ENCODE assay signal across 2 cellular contexts in genomic region chr19:7704280-7705060, GRCh38.
TF ChIP-seq lines count a peak whose summit lies in the region.

No MANE protein-coding gene starts in this region.

TF ChIP-seq in A549, 52 proteins besides CTCF, POLR2A, EP300 and RAD21:
- TF ChIP-seq RNF2 (IDR thresholded peaks at IDR 0.05; ENCODE audit: borderline replicate concordance, low read depth): no peak
- peak; percentile 79 for TF ChIP-seq ZFP36 (IDR thresholded peaks at IDR 0.05; ENCODE audit: borderline replicate concordance, partially characterized antibody)
- TF ChIP-seq HDAC2 (IDR thresholded peaks at IDR 0.05): 0 out of 2 replicates have a peak, but pooled peaks have one; percentile 26

TF ChIP-seq in K562, 482 proteins besides CTCF, POLR2A, EP300 and RAD21:
- TF ChIP-seq ZFP36 (IDR thresholded peaks at IDR 0.05; ENCODE audit: low read depth, low read length, partially characterized antibody) (peak; percentile 90), ZNF184 (CRISPR knock-in tag; IDR thresholded peaks at IDR 0.05) (no peak), EWSR1 (IDR thresholded peaks at IDR 0.05; ENCODE audit: borderline replicate concordance, low read depth, partially characterized antibody) (no peak), SMARCA5 (IDR thresholded peaks at IDR 0.05) (peak; percentile 62), FOXP4 (CRISPR knock-in tag; IDR thresholded peaks at IDR 0.05; ENCODE audit: borderline replicate concordance) (no peak), HDAC2 (IDR thresholded peaks at IDR 0.05) (0 out of 2 replicates have a peak, but pooled peaks have one; percentile 21), ATF4 (CRISPR knock-in tag; IDR thresholded peaks at IDR 0.05) (no peak), KDM1A (IDR thresholded peaks at IDR 0.05) (peak; percentile 78 to 79), RBM25 (IDR thresholded peaks at IDR 0.05; ENCODE audit: low read depth, low read length, severe bottlenecking) (peak; percentile 99), ADNP (tag; IDR thresholded peaks at IDR 0.05) (0 out of 2 replicates have a peak, but pooled peaks have one; percentile 28), CBX1 (IDR thresholded peaks at IDR 0.05; ENCODE audit: low read depth) (0 out of 2 replicates have a peak, but pooled peaks have one; percentile 64), MIER1 (IDR thresholded peaks at IDR 0.05; ENCODE audit: low read depth) (no peak), BCOR (IDR thresholded peaks at IDR 0.05) (peak; percentile 95), PRDM10 (IDR thresholded peaks at IDR 0.05; ENCODE audit: partially characterized antibody) (peak; percentile 67), RCOR1 (IDR thresholded peaks at IDR 0.05; ENCODE audit: borderline replicate concordance in 1 of 2, low read depth in 2 of 2, low read length in 2 of 2) (0 out of 4 replicates have a peak, but pooled peaks of 1 of the 2 experiments have one; percentile 37), NFIC (IDR thresholded peaks at IDR 0.05) (peak; percentile 49; the same call in 1 of the 2 replicates), THAP12 (CRISPR knock-in tag; IDR thresholded peaks at IDR 0.05) (no peak)
